In genomic region chr7:38000272-38000671, GRCh38 we compare ENCODE assay signal across 18 cellular contexts.
A peak's percentile ranks its signal among the peaks of the same experiment; 100 is the strongest.
DNase-seq lines count a peak whose midpoint lies in the region; ATAC-seq and TF ChIP-seq lines count a peak whose summit lies in the region.
"Had no signal": no experiment of that assay in that cellular context is flagged by ENCODE, and none has a peak within 500 bp of the region (broad histone marks: within the 10 kb centered on the region; RNA-seq: fewer than 3 reads in every experiment).

No MANE protein-coding gene starts in this region.

- intact Hi-C loops in left ventricle myocardium superior (cut with micrococcal nuclease) (no loop called here), left ventricle myocardium inferior (cut with micrococcal nuclease) (no loop called here), psoas muscle (cut with DNase I) (loop anchor here in 1 of 2 donors (10.0 kb wide), 1 partner anchor 85 kb away; the partner anchor contains the start of gene SFRP4), vagina (cut with DNase I) (no loop called here)

- H3K27me3 ChIP-seq in left ventricle myocardium inferior (ENCODE audit: low read depth) (no peaks in the 10 kb centered on the region), psoas muscle (ENCODE audit: insufficient read depth in 3 of 3, low read length in 2 of 3) (no peaks in the 10 kb centered on the region), vagina (no peaks in the 10 kb centered on the region)
- H3K27me3 ChIP-seq: cardiac muscle cell, neural progenitor cell had no signal

- H3K27ac ChIP-seq in left ventricle myocardium inferior (replicated peaks) (no peak overlapping the region), psoas muscle (peak overlapping the region; percentile 24), vagina (peak overlapping the region; percentile 69)
- H3K27ac ChIP-seq: cardiac muscle cell, neural progenitor cell, SK-N-MC had no signal

- H3K4me1 ChIP-seq in left ventricle myocardium inferior (peaks cover 6% of the 10 kb centered on the region), psoas muscle (peaks cover 25% of the 10 kb centered on the region), vagina (peaks cover 21% of the 10 kb centered on the region)

- TF ChIP-seq POLR2A in vagina (IDR thresholded peaks at IDR 0.05), result no peak

- H3K9me3 ChIP-seq in left ventricle myocardium inferior (replicated peaks) (peaks cover 5% of the 10 kb centered on the region), psoas muscle (peaks cover 3% of the 10 kb centered on the region), vagina (no peaks in the 10 kb centered on the region)

- DNase-seq in left ventricle myocardium superior (no peak), left ventricle myocardium inferior (no peak), fibroblast of mammary gland (ENCODE audit: low read depth) (peak; percentile 44), psoas muscle (no peak), vagina (ENCODE audit: extremely low spot score in 2 of 2) (no peak), hypothalamus (lab: John Stamatoyannopoulos, UW) (no peak), NCI-H2081 treated with DMSO at 0.1 percent for 48 hours (lab: John Stamatoyannopoulos, UW) (no peak)
- DNase-seq: CD4-positive, alpha-beta T cell; DMS53; effector CD8-positive, alpha-beta T cell; MM.1S; NCI-H1930; NCI-H510A had no signal

- 14 to 19% (median 17%) methylated on average over 3 of the region's 3 CpGs for WGBS in psoas muscle, 3 donors

- H3K4me3 ChIP-seq in left ventricle myocardium inferior, result no peak overlapping the region
- no peak overlapping the region for H3K4me3 ChIP-seq in fibroblast of mammary gland (ENCODE audit: control insufficient read depth, low read depth, low read length)
- no peak overlapping the region for H3K4me3 ChIP-seq in psoas muscle
- no peak overlapping the region for H3K4me3 ChIP-seq in vagina
- H3K4me3 ChIP-seq: cardiac muscle cell, neural progenitor cell, SK-N-MC had no signal

- no peak for TF ChIP-seq CTCF in left ventricle myocardium inferior (IDR thresholded peaks at IDR 0.05; ENCODE audit: borderline replicate concordance)
- no peak for TF ChIP-seq CTCF in fibroblast of mammary gland (conservative IDR thresholded peaks at IDR 0.05; ENCODE audit: control insufficient read depth, insufficient read depth, low read depth, low read length)
- no peak for TF ChIP-seq CTCF in psoas muscle (IDR thresholded peaks at IDR 0.05)
- no peak for TF ChIP-seq CTCF in vagina (IDR thresholded peaks at IDR 0.05)

- ATAC-seq in left ventricle myocardium superior (peak; percentile 38), psoas muscle (peak; percentile 37 to 54 (median 46)), GM18870 (IDR thresholded peaks at IDR 0.05; ENCODE audit: unreplicated experiment) (no peak)
- ATAC-seq: stimulated activated effector memory CD8-positive, alpha-beta T cell treated with anti-CD3 and anti-CD28 coated beads, Interleukin-12 subunit alpha, Interleukin-12 subunit beta, amount 100 ng/mL, for 72 hours had no signal

- H3K36me3 ChIP-seq in left ventricle myocardium inferior (no peaks in the 10 kb centered on the region), psoas muscle (ENCODE audit: insufficient read depth in 1 of 2, low read depth in 1 of 2) (no peaks in the 10 kb centered on the region), vagina (no peaks in the 10 kb centered on the region)
- H3K36me3 ChIP-seq: cardiac muscle cell, neural progenitor cell had no signal
